Comparison of ENCODE assay signal across 19 cellular contexts in the genomic region with DNA sequence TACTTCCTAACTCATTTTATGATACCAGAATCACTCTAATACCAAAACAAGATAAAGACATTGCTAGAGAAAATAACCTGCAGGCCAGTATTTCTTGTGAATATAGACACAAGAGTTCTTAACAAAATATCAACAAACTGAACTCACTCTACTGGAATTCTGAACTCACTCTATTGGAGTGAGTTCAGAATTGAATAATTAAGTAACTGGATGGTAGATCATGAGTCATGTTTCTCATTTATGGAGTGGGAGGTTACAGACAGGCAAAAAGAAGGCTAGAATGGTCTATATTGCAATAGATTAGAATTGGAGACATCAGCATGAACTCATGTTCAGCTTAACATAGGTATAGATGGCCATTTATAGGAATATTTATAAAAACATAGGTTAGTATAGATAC. TPM values are rescaled to one million over a fixed set of nuclear protein-coding genes. Genes with fewer than 3 reads are reported as not detected.
DNase-seq lines count a peak whose midpoint lies in the region; ATAC-seq, FAIRE-seq and TF ChIP-seq lines count a peak whose summit lies in the region.
"Had no signal": no experiment of that assay in that cellular context is flagged by ENCODE, and none has a peak within 500 bp of the region (broad histone marks: within the 10 kb centered on the region; RNA-seq: fewer than 3 reads in every experiment).

No MANE protein-coding gene starts in this region.

- H3K9me3 ChIP-seq in RWPE2 (ENCODE audit: severe bottlenecking), result no peaks in the 10 kb centered on the region
- no peaks in the 10 kb centered on the region for H3K9me3 ChIP-seq in CD4-positive, alpha-beta memory T cell (ENCODE audit: control insufficient read depth in 1 of 2, low read length in 2 of 2)
- H3K9me3 ChIP-seq: SJCRH30 had no signal

- POLR2A ChIA-PET in CD4-positive, alpha-beta memory T cell (lab: Charles Lee; ENCODE audit: partially characterized antibody), result no interaction called here

- no peaks in the 10 kb centered on the region for H3K4me1 ChIP-seq in RWPE2 (ENCODE audit: insufficient read depth, poor library complexity, severe bottlenecking)
- H3K4me1 ChIP-seq in CD4-positive, alpha-beta memory T cell (ENCODE audit: insufficient read depth, low read length), result no peaks in the 10 kb centered on the region
- H3K4me1 ChIP-seq: SJCRH30 had no signal

- no peaks in the 10 kb centered on the region for H3K27me3 ChIP-seq in RWPE2 (ENCODE audit: insufficient read depth, poor library complexity, severe bottlenecking)
- H3K27me3 ChIP-seq in CD4-positive, alpha-beta memory T cell (ENCODE audit: insufficient read depth, low read length), result no peaks in the 10 kb centered on the region
- H3K27me3 ChIP-seq: SJCRH30 had no signal

- no peak overlapping the region for H3K4me3 ChIP-seq in RWPE2 (ENCODE audit: severe bottlenecking)
- H3K4me3 ChIP-seq in fibroblast of pulmonary artery (replicated peaks; ENCODE audit: low read depth, low read length), result no peak overlapping the region
- no peak overlapping the region for H3K4me3 ChIP-seq in skeletal muscle cell (ENCODE audit: low read depth, low read length)
- H3K4me3 ChIP-seq in CD4-positive, alpha-beta memory T cell (ENCODE audit: low read length in 2 of 2), result no peak overlapping the region
- H3K4me3 ChIP-seq: SJCRH30 had no signal

- no peak for TF ChIP-seq POLR2A in GM12891 (IDR thresholded peaks at IDR 0.05; ENCODE audit: low read depth, low read length)

- H3K27ac Mint-ChIP-seq in CD4-positive, alpha-beta memory T cell, result no peak overlapping the region
- H3K27ac Mint-ChIP-seq: CD14-positive monocyte had no signal

- no peak overlapping the region for H3K4me3 Mint-ChIP-seq in CD4-positive, alpha-beta memory T cell
- H3K4me3 Mint-ChIP-seq: CD14-positive monocyte had no signal

- H3K36me3 ChIP-seq in RWPE2 (ENCODE audit: low read depth), result no peaks in the 10 kb centered on the region
- H3K36me3 ChIP-seq in CD4-positive, alpha-beta memory T cell (ENCODE audit: insufficient read depth, low read length), result no peaks in the 10 kb centered on the region
- H3K36me3 ChIP-seq: SJCRH30 had no signal

- H3K4me1 Mint-ChIP-seq in CD4-positive, alpha-beta memory T cell, result no peaks in the 10 kb centered on the region
- H3K4me1 Mint-ChIP-seq: CD14-positive monocyte had no signal

- no peaks in the 10 kb centered on the region for H3K36me3 Mint-ChIP-seq in CD4-positive, alpha-beta memory T cell
- H3K36me3 Mint-ChIP-seq: CD14-positive monocyte had no signal

- no peak overlapping the region for H3K27ac ChIP-seq in RWPE2 (ENCODE audit: poor library complexity, severe bottlenecking)
- H3K27ac ChIP-seq in CD4-positive, alpha-beta memory T cell (ENCODE audit: low read depth, low read length), result no peak overlapping the region
- H3K27ac ChIP-seq: SJCRH30 had no signal

- CTCF ChIA-PET in CD4-positive, alpha-beta memory T cell (lab: Charles Lee; ENCODE audit: partially characterized antibody), result interaction anchor here (1.1 kb wide), 1 partner anchor 34 kb away, joined by 3 read pairs; no protein-coding TSS in a partner anchor

- ATAC-seq in RWPE2 (ENCODE audit: low read depth), result peak; percentile 67; the same call in 2 of the 3 replicates
- no peak for ATAC-seq in left lobe of liver
- ATAC-seq: activated CD4-positive, CD25-positive, alpha-beta regulatory T cell treated with anti-CD3 and anti-CD28 coated beads, Interleukin-2, amount 50 U/mL, for 24 hours; esophagus mucosa; left ventricle myocardium superior had no signal

- no peak for TF ChIP-seq CTCF in RWPE2 (IDR thresholded peaks at IDR 0.05; ENCODE audit: poor library complexity, severe bottlenecking)
- TF ChIP-seq CTCF in fibroblast of pulmonary artery (IDR thresholded peaks at IDR 0.05; ENCODE audit: low read length, missing control alignments), result no peak

- FAIRE-seq in GM12891 (lab: Jason Lieb, UNC), result no peak
- FAIRE-seq: H1 had no signal

- DNase-seq in EH (ENCODE audit: low read depth) (peak; percentile 71), RWPE2 (ENCODE audit: low spot score) (no peak), fibroblast of pulmonary artery (ENCODE audit: low read depth) (peak; percentile 43), skeletal muscle cell (ENCODE audit: low read depth) (peak; percentile 52), foreskin melanocyte (no peak), GM12891 (ENCODE audit: insufficient read length, low spot score) (no peak), left lobe of liver (ENCODE audit: low spot score) (no peak)
- no peak for DNase-seq in CD4-positive, alpha-beta memory T cell
- DNase-seq: activated gamma-delta T cell, dermis blood vessel endothelial cell, left ventricle myocardium superior, NCI-H146, SJCRH30, T-helper 2 cell had no signal

- intact Hi-C loops in CD4-positive, alpha-beta memory T cell (cut with micrococcal nuclease), result loop anchor here (10.0 kb wide), 1 partner anchor 1824 kb away; no protein-coding TSS in a partner anchor

- H3K9me3 Mint-ChIP-seq in CD4-positive, alpha-beta memory T cell, result no peaks in the 10 kb centered on the region

- peaks cover 4 to 6% of the 10 kb centered on the region in 2 donors for H3K27me3 Mint-ChIP-seq in CD4-positive, alpha-beta memory T cell

TF ChIP-seq in GM12891, 5 proteins besides CTCF, POLR2A, EP300 and RAD21:
- TF ChIP-seq TAF1 (IDR thresholded peaks at IDR 0.05; ENCODE audit: low read depth, low read length) (no peak), SPI1 (IDR thresholded peaks at IDR 0.05; ENCODE audit: low read depth, low read length) (no peak), POU2F2 (IDR thresholded peaks at IDR 0.05; ENCODE audit: low read depth, low read length) (no peak), POLR2AphosphoS5 (IDR thresholded peaks at IDR 0.05; ENCODE audit: low read depth, low read length) (no peak), PAX5 (IDR thresholded peaks at IDR 0.05; ENCODE audit: insufficient read depth, low read length, severe bottlenecking) (no peak)

RNA-seq across cellular contexts. Expression of gene C6orf58, which starts 26.6 kb away (rescaled TPM):
- total RNA-seq in CD4-positive, alpha-beta memory T cell, result not detected
- under 1 TPM in 1 of 2 donors, not detected in 1; 0.31 TPM for polyA plus RNA-seq in CD4-positive, alpha-beta memory T cell
- polyA plus RNA-seq in GM12891 (2012; ENCODE audit: low read depth, missing spikeins), result not detected
- not detected for total RNA-seq in left lobe of liver
- total RNA-seq: dermis blood vessel endothelial cell, esophagus mucosa, H1, left ventricle myocardium superior, NCI-H460, SJCRH30 had no signal
- polyA plus RNA-seq: CD14-positive monocyte, H1 had no signal

Comparison
In these comparisons a context has a peak if more than half of its experiments do, and no peak if none do; other contexts are left out.
1. DNase-seq: peak in EH (single experiment), fibroblast of pulmonary artery (single experiment) and skeletal muscle cell (single experiment); none in RWPE2 (single experiment), CD4-positive, alpha-beta memory T cell (0 of 5), foreskin melanocyte (single experiment), GM12891 (single experiment) and left lobe of liver (single experiment).